Comparison of ENCODE assay signal across 9 cellular contexts in genomic region chr12:109927622-109928021, GRCh38. TPM values are rescaled to one million over a fixed set of nuclear protein-coding genes. Genes with fewer than 3 reads are reported as not detected.
DNase-seq lines count a peak whose midpoint lies in the region; ATAC-seq, FAIRE-seq and TF ChIP-seq lines count a peak whose summit lies in the region.
"Had no signal": no experiment of that assay in that cellular context is flagged by ENCODE, and none has a peak within 500 bp of the region (broad histone marks: within the 10 kb centered on the region; RNA-seq: fewer than 3 reads in every experiment).

No MANE protein-coding gene starts in this region.

- TF ChIP-seq POLR2A in H54 (IDR thresholded peaks at IDR 0.05; ENCODE audit: low read depth, low read length) (no peak), tibial nerve (IDR thresholded peaks at IDR 0.05) (no peak)

- no peak for TF ChIP-seq EP300 in tibial nerve (IDR thresholded peaks at IDR 0.05)

- TF ChIP-seq CTCF in astrocyte of the cerebellum (IDR thresholded peaks at IDR 0.05; ENCODE audit: low read depth, low read length, missing control alignments) = peak; percentile 76
- TF ChIP-seq CTCF in tibial nerve (IDR thresholded peaks at IDR 0.05) = peak in 3 of 5 experiments; percentile 17 to 43 (median 38)

- FAIRE-seq in H54 (lab: Jason Lieb, UNC) = peak; percentile 58
- FAIRE-seq: islet of Langerhans had no signal

- H3K27me3 ChIP-seq in tibial nerve = no peaks in the 10 kb centered on the region

- peaks cover 0 to 82% (median 7%) of the 10 kb centered on the region in 3 donors for H3K36me3 ChIP-seq in tibial nerve

- WGBS in tibial nerve, 2 donors = 78 to 81% methylated on average over 8 of the region's 8 CpGs

- ATAC-seq in GM18861 (IDR thresholded peaks at IDR 0.05; ENCODE audit: unreplicated experiment) (no peak), GM21576 (IDR thresholded peaks at IDR 0.05; ENCODE audit: unreplicated experiment) (no peak)

- H3K4me3 ChIP-seq in astrocyte of the cerebellum (ENCODE audit: low read depth, low read length) = no peak overlapping the region
- no peak overlapping the region for H3K4me3 ChIP-seq in tibial nerve

- no peak overlapping the region for H3K27ac ChIP-seq in tibial nerve

- peaks cover 0 to 3% (median 0%) of the 10 kb centered on the region in 4 donors for H3K4me1 ChIP-seq in tibial nerve

- DNase-seq in Ammon's horn (ENCODE audit: low spot score) (peak; percentile 29), H54 (ENCODE audit: insufficient read length, low spot score) (peak; percentile 60), SK-N-DZ (ENCODE audit: low spot score) (peak; percentile 47), astrocyte of the cerebellum (ENCODE audit: low read depth) (no peak), left kidney (ENCODE audit: low read depth, low spot score) (peak; percentile 51), tibial nerve (ENCODE audit: low spot score in 2 of 2) (no peak)

- in situ Hi-C loops in astrocyte of the cerebellum (cut with HindIII; ENCODE audit: low sequenced_read_pairs) = no loop called here

- H3K9me3 ChIP-seq in tibial nerve = no peaks in the 10 kb centered on the region

RNA-seq across cellular contexts. Expression of gene TCHP, which starts 27.5 kb away (rescaled TPM):
- polyA plus RNA-seq in SK-N-DZ (2014; cell fraction: cytosol; rRNA removed) = 18.7 and 22.4 TPM in 2 replicates
- polyA plus RNA-seq in SK-N-DZ (2014; cell fraction: nucleus; rRNA removed) = 39.2 and 53.2 TPM in 2 replicates
- 10 to 100 TPM; 11.4 to 39.6 (median 21.1) TPM for total RNA-seq in tibial nerve

RNA-seq across cellular contexts. Expression of gene GLTP, which starts 47.3 kb away (rescaled TPM):
- polyA plus RNA-seq in SK-N-DZ (2014; cell fraction: cytosol; rRNA removed) = 17.7 and 21.6 TPM in 2 replicates
- 2.6 and 3.6 TPM in 2 replicates for polyA plus RNA-seq in SK-N-DZ (2014; cell fraction: nucleus; rRNA removed)
- 10 to 100 TPM; 42.0 to 71.7 (median 49.7) TPM for total RNA-seq in tibial nerve

Comparison
In these comparisons a context has a peak if more than half of its experiments do, and no peak if none do; other contexts are left out.
1. DNase-seq: peak in Ammon's horn (single experiment), H54 (single experiment), SK-N-DZ (single experiment) and left kidney (single experiment); none in astrocyte of the cerebellum (single experiment) and tibial nerve (0 of 2).